Comparison of ENCODE assay signal across 11 cellular contexts in genomic region chr4:54085284-54085683, GRCh38. TPM values are rescaled to one million over a fixed set of nuclear protein-coding genes. Genes with fewer than 3 reads are reported as not detected.
DNase-seq lines count a peak whose midpoint lies in the region; ATAC-seq and TF ChIP-seq lines count a peak whose summit lies in the region.
"Had no signal": no experiment of that assay in that cellular context is flagged by ENCODE, and none has a peak within 500 bp of the region (broad histone marks: within the 10 kb centered on the region; RNA-seq: fewer than 3 reads in every experiment).

No MANE protein-coding gene starts in this region.

- CTCF ChIA-PET in AG04449 (lab: Yijun Ruan, JAX), result interaction anchor here (1.0 to 1.6 kb wide), 5 partner anchors 12 to 177 kb away, joined by 3 to 10 read pairs (median 3); no protein-coding TSS in a partner anchor

- TF ChIP-seq CTCF in AG04449 (IDR thresholded peaks at IDR 0.05; ENCODE audit: insufficient read depth, low read length, missing control alignments) (no peak), cardiac fibroblast (IDR thresholded peaks at IDR 0.05; ENCODE audit: low read depth, low read length) (no peak)

- H3K27me3 ChIP-seq in MG63, result no peaks in the 10 kb centered on the region

- ATAC-seq in HG02852 (IDR thresholded peaks at IDR 0.05; ENCODE audit: unreplicated experiment), result no peak
- ATAC-seq: naive thymus-derived CD8-positive, alpha-beta T cell had no signal

- DNase-seq in AG04449 (ENCODE audit: low read depth, low spot score) (peak; percentile 52), MG63 (peak; percentile 99), cardiac fibroblast (ENCODE audit: low read depth in 2 of 2) (peak; percentile 84 to 96), kidney tubule cell (ENCODE audit: low spot score) (peak; percentile 93), DMS114 treated with DMSO at 0.1 percent for 48 hours (lab: John Stamatoyannopoulos, UW; ENCODE audit: unreplicated experiment) (no peak), SKM-1 treated with dmso at 0.1 percent for 144 hours (lab: John Stamatoyannopoulos, UW; ENCODE audit: unreplicated experiment) (no peak), COR-L47 (lab: John Stamatoyannopoulos, UW) (no peak)
- DNase-seq: naive thymus-derived CD8-positive, alpha-beta T cell; NCI-H2227 treated with DMSO at 0.1 percent for 48 hours; stimulated activated CD8-positive, alpha-beta memory T cell treated with anti-CD3 and anti-CD28 coated beads, Interleukin-4, amount 100 ng/mL, for 48 hours had no signal

- POLR2A ChIA-PET in AG04449 (lab: Yijun Ruan, JAX), result no interaction called here

- H3K4me3 ChIP-seq in AG04449 (ENCODE audit: low read depth, low read length) (no peak overlapping the region), MG63 (no peak overlapping the region), cardiac fibroblast (replicated peaks in 1 of 2; ENCODE audit: low read depth in 2 of 2, low read length in 2 of 2) (no peak overlapping the region)

- no peaks in the 10 kb centered on the region for H3K9me3 ChIP-seq in MG63

- H3K36me3 ChIP-seq in MG63, result no peaks in the 10 kb centered on the region

RNA-seq across cellular contexts. Expression of gene GSX2, which starts 14.7 kb away (rescaled TPM):
- not detected in 2 replicates for total RNA-seq in MG63 (2014; rRNA removed; shearing (Covaris generic); ENCODE audit: low replicate concordance)
- total RNA-seq: naive thymus-derived CD8-positive, alpha-beta T cell had no signal

RNA-seq across cellular contexts. Expression of gene CHIC2, which starts 20.9 kb away (rescaled TPM):
- 179 and 219 TPM in 2 replicates for total RNA-seq in MG63 (2014; rRNA removed; shearing (Covaris generic); ENCODE audit: low replicate concordance)

Comparison
In these comparisons a context has a peak if more than half of its experiments do, and no peak if none do; other contexts are left out.
1. DNase-seq: peak in AG04449 (single experiment), MG63 (single experiment), cardiac fibroblast (2 of 2) and kidney tubule cell (single experiment); none in DMS114 treated with DMSO at 0.1 percent for 48 hours (single experiment), SKM-1 treated with dmso at 0.1 percent for 144 hours (single experiment) and COR-L47 (single experiment).